Comparison of ENCODE assay signal across 31 cellular contexts in genomic region chr11:68993546-68993945, GRCh38. TPM values are rescaled to one million over a fixed set of nuclear protein-coding genes. Genes with fewer than 3 reads are reported as not detected.
"Had no signal": no experiment of that assay in that cellular context is flagged by ENCODE, and none has a peak within 500 bp of the region (broad histone marks: within the 10 kb centered on the region; RNA-seq: fewer than 3 reads in every experiment).

No MANE protein-coding gene starts in this region.

- H3K9me3 ChIP-seq: gastrocnemius medialis, left lung, lower lobe of right lung, mucosa of descending colon, right lobe of liver, thoracic aorta had no signal

- ATAC-seq: activated CD4-positive, alpha-beta T cell treated with anti-CD3 and anti-CD28 coated beads for 36 hours; activated CD8-positive, alpha-beta memory T cell treated with anti-CD3 and anti-CD28 coated beads, Interleukin-2, amount 10 ng/mL, durations not matched to agents 7 days and 5 days; activated CD8-positive, alpha-beta T cell treated with anti-CD3 and anti-CD28 coated beads, Interleukin-2, amount 10 ng/mL, durations not matched to agents 7 days and 5 days; activated naive CD8-positive, alpha-beta T cell treated with anti-CD3 and anti-CD28 coated beads, Interleukin-2, amount 50 U/mL, for 24 hours; gastrocnemius medialis; left lung; lower lobe of right lung; mucosa of descending colon; natural killer cell treated with Interleukin-12 subunit alpha and Interleukin-12 subunit beta and Interleukin-15 and Interleukin-18, amount 100 ng/mL, for 72 hours; right lobe of liver; stimulated activated effector memory CD8-positive, alpha-beta T cell treated with anti-CD3 and anti-CD28 coated beads, Interleukin-12 subunit alpha, Interleukin-12 subunit beta, amount 100 ng/mL, for 72 hours; T-cell had no signal

- H3K36me3 ChIP-seq: gastrocnemius medialis, left lung, lower lobe of right lung, right lobe of liver, thoracic aorta had no signal

- DNase-seq: activated CD4-positive, alpha-beta T cell treated with anti-CD3 and anti-CD28 coated beads for 36 hours; activated CD8-positive, alpha-beta memory T cell treated with anti-CD3 and anti-CD28 coated beads, Interleukin-2, amount 10 ng/mL, durations not matched to agents 7 days and 5 days; activated CD8-positive, alpha-beta T cell treated with anti-CD3 and anti-CD28 coated beads, Interleukin-2, amount 10 ng/mL, durations not matched to agents 7 days and 5 days; activated naive CD8-positive, alpha-beta T cell treated with anti-CD3 and anti-CD28 coated beads, Interleukin-2, amount 50 U/mL, for 24 hours; activated T-cell treated with anti-CD3 and anti-CD28 coated beads, Interleukin-2, amount 50 U/mL, for 48 hours; amygdala; central memory CD4-positive, alpha-beta T cell; effector CD8-positive, alpha-beta T cell; gastrocnemius medialis; glutamatergic neuron; lower lobe of right lung; mesendoderm; mucosa of descending colon; stimulated activated CD4-positive, alpha-beta T cell treated with anti-CD3 and anti-CD28 coated beads, Interleukin-4, amount 100 ng/mL, for 24 hours; trophoblast cell had no signal

- H3K4me1 ChIP-seq: gastrocnemius medialis had no signal

- FAIRE-seq: colon, endometrium had no signal

- H3K27ac ChIP-seq: gastrocnemius medialis, hepatocyte, left lung, lower lobe of right lung, right lobe of liver, skin epidermis, thoracic aorta had no signal

- H3K27me3 ChIP-seq: hepatocyte, right lobe of liver had no signal

- H3K4me3 ChIP-seq: gastrocnemius medialis, hepatocyte, left lung, lower lobe of right lung, mucosa of descending colon, right lobe of liver, skin epidermis, thoracic aorta had no signal

RNA-seq across cellular contexts. Expression of gene MRGPRD, which starts 12.8 kb away (rescaled TPM):
- total RNA-seq: activated B cell treated with CpG ODN at 0.5 μM for 24 hours; activated CD4-positive, alpha-beta T cell treated with anti-CD3 and anti-CD28 coated beads for 36 hours; activated CD8-positive, alpha-beta memory T cell treated with anti-CD3 and anti-CD28 coated beads, Interleukin-2, amount 10 ng/mL, durations not matched to agents 7 days and 5 days; activated CD8-positive, alpha-beta T cell treated with anti-CD3 and anti-CD28 coated beads, Interleukin-2, amount 10 ng/mL, durations not matched to agents 7 days and 5 days; activated T-helper 2 cell treated with anti-CD3 and anti-CD28 coated beads, Interferon-gamma antibody, Interleukin-2, Interleukin-4, amounts not matched to agents 10 μg/mL and 5 μg/mL and 100 μg/mL, durations not matched to agents 14 hours and 24 hours and 36 hours; dermis microvascular lymphatic vessel endothelial cell; gastrocnemius medialis; hepatocyte; left lung; lower lobe of right lung; myocyte; natural killer cell treated with Interleukin-12 subunit alpha and Interleukin-12 subunit beta and Interleukin-15 and Interleukin-18, amount 100 ng/mL, for 72 hours; omental fat pad; right lobe of liver; subcutaneous adipose tissue; T-cell had no signal

RNA-seq across cellular contexts. Expression of gene MRGPRF, which starts 19.5 kb away (rescaled TPM):
- total RNA-seq: activated B cell treated with CpG ODN at 0.5 μM for 24 hours; activated CD4-positive, alpha-beta T cell treated with anti-CD3 and anti-CD28 coated beads for 36 hours; activated CD8-positive, alpha-beta memory T cell treated with anti-CD3 and anti-CD28 coated beads, Interleukin-2, amount 10 ng/mL, durations not matched to agents 7 days and 5 days; activated CD8-positive, alpha-beta T cell treated with anti-CD3 and anti-CD28 coated beads, Interleukin-2, amount 10 ng/mL, durations not matched to agents 7 days and 5 days; activated T-helper 2 cell treated with anti-CD3 and anti-CD28 coated beads, Interferon-gamma antibody, Interleukin-2, Interleukin-4, amounts not matched to agents 10 μg/mL and 5 μg/mL and 100 μg/mL, durations not matched to agents 14 hours and 24 hours and 36 hours; myocyte; natural killer cell treated with Interleukin-12 subunit alpha and Interleukin-12 subunit beta and Interleukin-15 and Interleukin-18, amount 100 ng/mL, for 72 hours; T-cell had no signal
